ENCODE assay signal across 18 cellular contexts in genomic region chr6:90123796-90124195, GRCh38.
A peak's percentile ranks its signal among the peaks of the same experiment; 100 is the strongest.
DNase-seq lines count a peak whose midpoint lies in the region; ATAC-seq and TF ChIP-seq lines count a peak whose summit lies in the region.
"Had no signal": no experiment of that assay in that cellular context is flagged by ENCODE, and none has a peak within 500 bp of the region (broad histone marks: within the 10 kb centered on the region; RNA-seq: fewer than 3 reads in every experiment).

No MANE protein-coding gene starts in this region.

- no peaks in the 10 kb centered on the region for H3K9me3 Mint-ChIP-seq in activated naive CD4-positive, alpha-beta T cell treated with anti-CD3 and anti-CD28 coated beads, Interleukin-2, amount 50 U/mL, for 72 hours

- peaks cover 10 to 29% of the 10 kb centered on the region in 2 donors for H3K36me3 Mint-ChIP-seq in activated naive CD4-positive, alpha-beta T cell treated with anti-CD3 and anti-CD28 coated beads, Interleukin-2, amount 50 U/mL, for 72 hours

- H3K36me3 ChIP-seq in heart left ventricle (no peaks in the 10 kb centered on the region), aorta (ENCODE audit: control insufficient read depth in 1 of 2, insufficient read depth in 2 of 2, low read length in 1 of 2) (no peaks in the 10 kb centered on the region)
- H3K36me3 ChIP-seq: neutrophil had no signal

- H3K9me3 ChIP-seq in heart left ventricle (no peaks in the 10 kb centered on the region), aorta (ENCODE audit: control insufficient read depth, low read length) (no peaks in the 10 kb centered on the region)
- H3K9me3 ChIP-seq: A549, Caco-2, neutrophil had no signal

- H3K27ac Mint-ChIP-seq in activated naive CD4-positive, alpha-beta T cell treated with anti-CD3 and anti-CD28 coated beads, Interleukin-2, amount 50 U/mL, for 72 hours = peak overlapping the region; percentile 61 to 67
- H3K27ac Mint-ChIP-seq: type B pancreatic cell had no signal

- ATAC-seq in activated naive CD4-positive, alpha-beta T cell treated with anti-CD3 and anti-CD28 coated beads, Interleukin-2, amount 50 U/mL, for 72 hours = peak; percentile 57 to 65
- no peak for ATAC-seq in heart left ventricle
- ATAC-seq in aorta (ENCODE audit: low FRiP score) = no peak
- no peak for ATAC-seq in HG03432 (IDR thresholded peaks at IDR 0.05; ENCODE audit: unreplicated experiment)
- ATAC-seq: A549 had no signal

- intact Hi-C loops in heart left ventricle (cut with DNase I) (no loop called here), aorta (cut with DNase I) (no loop called here)

- H3K27ac ChIP-seq in heart left ventricle = no peak overlapping the region
- H3K27ac ChIP-seq in aorta (ENCODE audit: low read depth in 1 of 2, low read length in 2 of 2) = no peak overlapping the region
- H3K27ac ChIP-seq: A549, epithelial cell of prostate, neutrophil had no signal

- no peak for TF ChIP-seq CTCF in heart left ventricle (IDR thresholded peaks at IDR 0.05)

- no peaks in the 10 kb centered on the region for H3K27me3 ChIP-seq in heart left ventricle
- no peaks in the 10 kb centered on the region for H3K27me3 ChIP-seq in aorta (ENCODE audit: control insufficient read depth in 1 of 2, insufficient read depth in 2 of 2, low read length in 1 of 2)
- H3K27me3 ChIP-seq: neutrophil had no signal

- H3K4me1 ChIP-seq in heart left ventricle (peaks cover 0 to 10% (median 0%) of the 10 kb centered on the region in 12 donors), aorta (ENCODE audit: control insufficient read depth in 1 of 2, insufficient read depth in 2 of 2, low read length in 2 of 2) (peaks cover 0 to 4% of the 10 kb centered on the region in 2 donors)
- H3K4me1 ChIP-seq: A549, Caco-2 had no signal

- 94 to 97% (median 95%) methylated on average over 7 of the region's 7 CpGs for WGBS in heart left ventricle, 4 donors
- 84 to 88% methylated on average over 7 of the region's 7 CpGs for WGBS in aorta, 2 donors

- H3K4me3 ChIP-seq in heart left ventricle (no peak overlapping the region), aorta (ENCODE audit: low read length in 2 of 2) (no peak overlapping the region)
- H3K4me3 ChIP-seq: A549, lung had no signal

- DNase-seq in NCI-H345 (lab: John Stamatoyannopoulos, UW) (peak; percentile 14), NCI-H345 treated with DMSO at 0.1 percent for 48 hours (lab: John Stamatoyannopoulos, UW; ENCODE audit: unreplicated experiment) (no peak), M059J (ENCODE audit: low read depth) (peak; percentile 37), heart left ventricle (no peak), aorta (no peak)
- no peak for DNase-seq in activated naive CD4-positive, alpha-beta T cell treated with anti-CD3 and anti-CD28 coated beads, Interleukin-2, amount 50 U/mL, for 72 hours (ENCODE audit: low spot score in 2 of 2)
- peak in 2 of 3 donors; percentile 32 to 41 for DNase-seq in stimulated activated CD4-positive, alpha-beta T cell treated with anti-CD3 and anti-CD28 coated beads, Interleukin-12 subunit alpha, Interleukin-12 subunit beta, amount 100 ng/mL, for 48 hours (ENCODE audit: low read depth in 2 of 3, low spot score in 1 of 3)
- DNase-seq: Caco-2, cerebellar nuclear complex, NCI-H1417 treated with DMSO at 0.1 percent for 48 hours, NCI-H524, Right ventricle myocardium superior had no signal

- TF ChIP-seq POLR2A in heart left ventricle (IDR thresholded peaks at IDR 0.05) = no peak

Comparison
In these comparisons a context has a peak if more than half of its experiments do, and no peak if none do; other contexts are left out.
1. DNase-seq: peak in NCI-H345 (single experiment), M059J (single experiment) and stimulated activated CD4-positive, alpha-beta T cell treated with anti-CD3 and anti-CD28 coated beads, Interleukin-12 subunit alpha, Interleukin-12 subunit beta, amount 100 ng/mL, for 48 hours (2 of 3); none in NCI-H345 treated with DMSO at 0.1 percent for 48 hours (single experiment), activated naive CD4-positive, alpha-beta T cell treated with anti-CD3 and anti-CD28 coated beads, Interleukin-2, amount 50 U/mL, for 72 hours (0 of 2), heart left ventricle (0 of 5) and aorta (0 of 2).
2. ATAC-seq: peak in activated naive CD4-positive, alpha-beta T cell treated with anti-CD3 and anti-CD28 coated beads, Interleukin-2, amount 50 U/mL, for 72 hours (2 of 2); none in heart left ventricle (0 of 4), aorta (single experiment) and HG03432 (single experiment).